In genomic region chr12:46938071-46938678, GRCh38 we compare ENCODE assay signal across 24 cellular contexts.
DNase-seq lines count a peak whose midpoint lies in the region; ATAC-seq, FAIRE-seq and TF ChIP-seq lines count a peak whose summit lies in the region.
"Had no signal": no experiment of that assay in that cellular context is flagged by ENCODE, and none has a peak within 500 bp of the region (broad histone marks: within the 10 kb centered on the region; RNA-seq: fewer than 3 reads in every experiment).

No MANE protein-coding gene starts in this region.

- H4K5ac ChIP-seq in H1 (ENCODE audit: insufficient read length, low read depth, low read length), result no peak overlapping the region

- TF ChIP-seq EP300 in H1 (IDR thresholded peaks at IDR 0.05; ENCODE audit: borderline replicate concordance in 1 of 2, low read depth in 2 of 2, low read length in 2 of 2), result no peak

- no peak overlapping the region for H3K18ac ChIP-seq in H1 (ENCODE audit: extremely low read depth, low read length)

- H3K36me3 ChIP-seq in H1 (ENCODE audit: control insufficient read depth in 2 of 4, insufficient read depth in 4 of 4, low read length in 3 of 4) (no peaks in the 10 kb centered on the region), liver (ENCODE audit: control insufficient read depth in 4 of 4, insufficient read depth in 3 of 4, low read depth in 1 of 4, low read length in 3 of 4) (no peaks in the 10 kb centered on the region)

- H3K4me1 ChIP-seq in H1 (replicated peaks in 1 of 4; ENCODE audit: control insufficient read depth in 3 of 4, insufficient read depth in 4 of 4, low read length in 3 of 4) (no peaks in the 10 kb centered on the region), liver (ENCODE audit: control insufficient read depth in 4 of 4, insufficient read depth in 4 of 4, low read length in 3 of 4) (peaks cover 9 to 23% (median 18%) of the 10 kb centered on the region in 4 donors)

- TF ChIP-seq RAD21 in H1 (IDR thresholded peaks at IDR 0.05 in 1 of 2, conservative IDR thresholded peaks at IDR 0.05 in 1 of 2; ENCODE audit: low read depth in 2 of 2, low read length in 2 of 2) (no peak), liver (IDR thresholded peaks at IDR 0.05) (peak; percentile 56 to 78)

- H3K27ac ChIP-seq in H1 (ENCODE audit: low read depth, low read length) (no peak overlapping the region), liver (ENCODE audit: low read depth in 1 of 2, low read length in 2 of 2) (peak overlapping the region; percentile 77 to 79)

- H2AFZ ChIP-seq in H1 (ENCODE audit: low read length), result no peak overlapping the region; the same call in 1 of the 2 replicates

- H4K20me1 ChIP-seq in H1 (replicated peaks in 1 of 2; ENCODE audit: control insufficient read depth in 1 of 2, insufficient read depth in 2 of 2, low read length in 2 of 2), result no peaks in the 10 kb centered on the region

- H2AK5ac ChIP-seq in H1 (ENCODE audit: low read depth, low read length), result no peak overlapping the region

- H3K4me2 ChIP-seq in H1 (ENCODE audit: insufficient read depth in 1 of 2, low read depth in 2 of 2, low read length in 2 of 2), result no peak overlapping the region

- H3K14ac ChIP-seq in H1 (ENCODE audit: insufficient read length), result no peak overlapping the region

- H3K56ac ChIP-seq in H1 (replicated peaks; ENCODE audit: insufficient read length, low read depth, low read length), result no peak overlapping the region

- no peak for FAIRE-seq in H1 (lab: Jason Lieb, UNC)
- FAIRE-seq: GM19239, K562 had no signal

- H3K4me3 ChIP-seq in H1 (ENCODE audit: extremely low read depth in 1 of 4, insufficient read depth in 2 of 4, low read depth in 3 of 4, low read length in 4 of 4) (no peak overlapping the region), liver (ENCODE audit: low read depth in 1 of 3, low read length in 3 of 3) (peak overlapping the region; percentile 22 to 35 (median 35))
- H3K4me3 ChIP-seq: K562, lung had no signal

- peaks cover 2% of the 10 kb centered on the region; the same call in 1 of the 2 replicates for H3K23me2 ChIP-seq in H1 (ENCODE audit: low read depth, low read length)

- no peak overlapping the region for H2BK12ac ChIP-seq in H1 (ENCODE audit: low read depth, low read length)

- H2BK5ac ChIP-seq in H1 (ENCODE audit: low read depth, low read length), result no peak overlapping the region

- TF ChIP-seq CTCF in H1 (IDR thresholded peaks at IDR 0.05; ENCODE audit: control extremely low read depth in 1 of 3, insufficient read depth in 1 of 3, low read depth in 1 of 3, low read length in 3 of 3) (no peak), liver (IDR thresholded peaks at IDR 0.05; ENCODE audit: low read depth, low read length, missing input control) (no peak)

- H3K79me2 ChIP-seq in H1 (ENCODE audit: control insufficient read depth in 1 of 2, insufficient read depth in 2 of 2, low read length in 2 of 2), result no peaks in the 10 kb centered on the region

- H3K27me3 ChIP-seq in H1 (replicated peaks in 1 of 4; ENCODE audit: control insufficient read depth in 3 of 4, extremely low read depth in 1 of 4, insufficient read depth in 3 of 4, low read length in 3 of 4) (no peaks in the 10 kb centered on the region), liver (ENCODE audit: control insufficient read depth in 4 of 4, insufficient read depth in 4 of 4, low read length in 3 of 4) (no peaks in the 10 kb centered on the region)

- H4K91ac ChIP-seq in H1 (replicated peaks; ENCODE audit: insufficient read length, low read length), result no peak overlapping the region

- no peak overlapping the region for H4K8ac ChIP-seq in H1 (ENCODE audit: extremely low read depth, insufficient read depth, low read length)

- no peaks in the 10 kb centered on the region for H3K79me1 ChIP-seq in H1 (ENCODE audit: low read depth, low read length)

- no peak overlapping the region for H2BK20ac ChIP-seq in H1 (ENCODE audit: low read length)

- H2BK15ac ChIP-seq in H1 (ENCODE audit: low read length), result no peak overlapping the region

- H3K9ac ChIP-seq in H1 (replicated peaks in 1 of 4; ENCODE audit: extremely low read depth in 1 of 4, low read depth in 3 of 4, low read length in 3 of 4) (no peak overlapping the region), liver (ENCODE audit: low read depth in 1 of 2, low read length in 2 of 2) (peak overlapping the region in 1 of 2 donors; percentile 71)

- no peaks in the 10 kb centered on the region for H3K9me3 ChIP-seq in H1 (ENCODE audit: insufficient read depth in 2 of 2, low read depth in 1 of 2, low read length in 1 of 2)
- H3K9me3 ChIP-seq in liver (ENCODE audit: control insufficient read depth in 4 of 4, low read length in 3 of 4), result no peaks in the 10 kb centered on the region

- no peak overlapping the region for H3K4ac ChIP-seq in H1 (replicated peaks; ENCODE audit: insufficient read length, low read depth, low read length)

- CTCF ChIA-PET in H1 (lab: Charles Lee; ENCODE audit: partially characterized antibody), result no interaction called here

- TF ChIP-seq POLR2A in H1 (IDR thresholded peaks at IDR 0.05; ENCODE audit: control extremely low read depth in 1 of 2, low read depth in 2 of 2, low read length in 2 of 2), result no peak

- peak overlapping the region; percentile 36 for H2BK120ac ChIP-seq in H1 (replicated peaks; ENCODE audit: low read depth, low read length)

- POLR2A ChIA-PET in H1 (lab: Charles Lee; ENCODE audit: partially characterized antibody), result no interaction called here

- DNase-seq in DMS53 treated with DMSO at 0.1 percent for 48 hours (lab: John Stamatoyannopoulos, UW; ENCODE audit: unreplicated experiment) (peak; percentile 74), M059J (ENCODE audit: low read depth) (peak; percentile 55), H1 (ENCODE audit: low read depth in 1 of 2, low spot score in 2 of 2) (no peak), NCI-H146 treated with DMSO at 0.1 percent for 48 hours (lab: John Stamatoyannopoulos, UW; ENCODE audit: unreplicated experiment) (no peak), ecto neural progenitor cell (ENCODE audit: low spot score) (no peak)
- DNase-seq: activated CD4-positive, alpha-beta T cell treated with anti-CD3 and anti-CD28 coated beads for 4 hours; activated effector memory CD4-positive, alpha-beta T cell treated with anti-CD3 and anti-CD28 coated beads, Interleukin-2, amount 50 U/mL, for 16 hours; dermis blood vessel endothelial cell; DMS79 treated with DMSO at 0.1 percent for 48 hours; MM.1S; NCI-H2081; NCI-H345; NCI-H748 treated with DMSO at 0.1 percent for 48 hours; RPMI8226; stimulated activated CD4-positive, alpha-beta T cell treated with anti-CD3 and anti-CD28 coated beads, Interleukin-4, amount 100 ng/mL, for 24 hours; T-helper 2 cell had no signal

- ATAC-seq in GM21447 (IDR thresholded peaks at IDR 0.05; ENCODE audit: unreplicated experiment) (no peak), GM21367 (IDR thresholded peaks at IDR 0.05; ENCODE audit: unreplicated experiment) (no peak)
- ATAC-seq: K562; right cardiac atrium; stimulated activated effector memory CD8-positive, alpha-beta T cell treated with anti-CD3 and anti-CD28 coated beads, Interleukin-12 subunit alpha, Interleukin-12 subunit beta, amount 100 ng/mL, for 72 hours had no signal

- WGBS in H1 (ENCODE audit: extremely low coverage in 1 of 2, insufficient coverage in 1 of 2, insufficient read length in 1 of 2, insufficient replicate concordance in 2 of 2, low coverage in 1 of 2, low lambda C conversion rate in 2 of 2, missing lambda C conversion rate in 1 of 2), 2 experiments, result 86% methylated on average over 4 of the region's 4 CpGs; no CpG with 5 or more reads in 1 of the 2 experiments
- WGBS in liver, result 37% methylated on average over 4 of the region's 4 CpGs

- H3K23ac ChIP-seq in H1 (ENCODE audit: insufficient read length), result no peak overlapping the region

TF ChIP-seq in H1, 55 proteins besides CTCF, POLR2A, EP300 and RAD21 (continues in another document):
- TF ChIP-seq ATF2 (IDR thresholded peaks at IDR 0.05; ENCODE audit: low read length), result no peak
- no peak for TF ChIP-seq POU5F1 (IDR thresholded peaks at IDR 0.05; ENCODE audit: low read depth, low read length)
- TF ChIP-seq ZNF274 (IDR thresholded peaks at IDR 0.05; ENCODE audit: borderline replicate concordance, extremely low read depth, low read length), result no peak
- no peak for TF ChIP-seq NANOG (IDR thresholded peaks at IDR 0.05; ENCODE audit: insufficient read depth, low read depth, low read length, poor library complexity, severe bottlenecking)
- no peak for TF ChIP-seq CHD2 (IDR thresholded peaks at IDR 0.05; ENCODE audit: low read length)
- TF ChIP-seq SRF (IDR thresholded peaks at IDR 0.05; ENCODE audit: low read depth, low read length), result no peak
- TF ChIP-seq TAF1 (IDR thresholded peaks at IDR 0.05; ENCODE audit: low read depth, low read length), result no peak

TF ChIP-seq in liver, 16 proteins besides CTCF, POLR2A, EP300 and RAD21 (continues in another document):
- peak; percentile 65 for TF ChIP-seq FOXA1 (IDR thresholded peaks at IDR 0.05)
- TF ChIP-seq ATF3 (IDR thresholded peaks at IDR 0.05), result peak; percentile 48
- peak; percentile 48 for TF ChIP-seq MAX (IDR thresholded peaks at IDR 0.05)
- peak; percentile 50 for TF ChIP-seq NR2F2 (IDR thresholded peaks at IDR 0.05)

Comparison
In these comparisons a context has a peak if more than half of its experiments do, and no peak if none do; other contexts are left out.
1. DNase-seq: peak in DMS53 treated with DMSO at 0.1 percent for 48 hours (single experiment) and M059J (single experiment); none in H1 (0 of 2), NCI-H146 treated with DMSO at 0.1 percent for 48 hours (single experiment) and ecto neural progenitor cell (single experiment).
2. H3K4me3 ChIP-seq: peak in liver (3 of 3); none in H1 (0 of 4).